Comparison of ENCODE assay signal across 8 cellular contexts in the genomic region with DNA sequence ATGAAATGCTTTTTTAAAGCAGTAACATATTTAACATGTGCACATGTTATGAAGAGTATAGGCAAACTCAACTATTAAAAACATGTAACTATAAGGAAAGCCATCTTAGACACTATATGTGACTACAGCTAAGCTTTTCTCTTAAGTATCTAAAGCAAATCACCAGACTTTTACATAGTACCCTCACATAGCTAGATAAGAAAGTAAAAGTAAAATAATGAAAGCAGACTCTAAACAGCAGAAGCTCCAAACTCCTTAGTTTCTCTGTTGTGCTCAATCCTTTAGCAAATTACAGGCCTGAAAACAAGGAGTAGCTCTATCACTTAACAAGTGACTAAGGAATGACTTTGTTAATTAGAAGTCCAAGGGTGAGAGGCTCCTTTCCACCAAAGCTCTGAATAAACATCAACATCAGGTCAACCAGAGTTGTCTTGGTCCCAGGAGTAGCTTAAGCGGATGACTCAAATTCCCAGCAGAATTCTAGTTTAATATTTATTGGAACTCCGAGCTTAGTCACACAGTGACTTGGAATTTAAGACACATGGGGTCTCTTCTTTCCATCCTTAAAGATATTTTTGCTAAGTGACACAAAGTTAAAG. TPM values are rescaled to one million over a fixed set of nuclear protein-coding genes. Genes with fewer than 3 reads are reported as not detected.
DNase-seq lines count a peak whose midpoint lies in the region; ATAC-seq and TF ChIP-seq lines count a peak whose summit lies in the region.

No MANE protein-coding gene starts in this region.

- no peak for DNase-seq in activated T-cell treated with anti-CD3 and anti-CD28 coated beads, Interleukin-2, amount 50 U/mL, for 24 hours
- DNase-seq in activated T-cell treated with anti-CD3 and anti-CD28 coated beads, Interleukin-2, amount 50 U/mL, for 48 hours, result no peak
- DNase-seq in fibroblast of the aortic adventitia (ENCODE audit: low read depth) (peak; percentile 61), ovary (no peak), NCI-H446 (lab: John Stamatoyannopoulos, UW) (no peak), adrenal gland (no peak)
- no peak for DNase-seq in stimulated activated naive CD8-positive, alpha-beta T cell treated with anti-CD3 and anti-CD28 coated beads, Interleukin-15, amount 100 ng/mL, for 72 hours

- no peaks in the 10 kb centered on the region for H3K27me3 Mint-ChIP-seq in activated T-cell treated with anti-CD3 and anti-CD28 coated beads, Interleukin-2, amount 50 U/mL, for 24 hours
- no peaks in the 10 kb centered on the region for H3K27me3 Mint-ChIP-seq in stimulated activated naive CD8-positive, alpha-beta T cell treated with anti-CD3 and anti-CD28 coated beads, Interleukin-15, amount 100 ng/mL, for 72 hours

- H3K27me3 ChIP-seq in ovary (no peaks in the 10 kb centered on the region), adrenal gland (no peaks in the 10 kb centered on the region)

- no peak for TF ChIP-seq EP300 in ovary (IDR thresholded peaks at IDR 0.05)

- TF ChIP-seq POLR2A in ovary (IDR thresholded peaks at IDR 0.05) (no peak), adrenal gland (IDR thresholded peaks at IDR 0.05) (no peak)

- no peaks in the 10 kb centered on the region for H3K9me3 ChIP-seq in ovary
- H3K9me3 ChIP-seq in adrenal gland (replicated peaks in 1 of 3), result no peaks in the 10 kb centered on the region

- no peaks in the 10 kb centered on the region for H3K9me3 Mint-ChIP-seq in activated T-cell treated with anti-CD3 and anti-CD28 coated beads, Interleukin-2, amount 50 U/mL, for 24 hours
- H3K9me3 Mint-ChIP-seq in stimulated activated naive CD8-positive, alpha-beta T cell treated with anti-CD3 and anti-CD28 coated beads, Interleukin-15, amount 100 ng/mL, for 72 hours, result no peaks in the 10 kb centered on the region

- H3K4me3 ChIP-seq in fibroblast of the aortic adventitia (ENCODE audit: low read depth, low read length) (peak overlapping the region; percentile 54), ovary (no peak overlapping the region), adrenal gland (peak overlapping the region in 1 of 4 donors; percentile 27)

- 22 to 47% (median 27%) methylated on average over 2 of the region's 2 CpGs for WGBS in ovary, 3 donors
- 38 to 52% (median 44%) methylated on average over 2 of the region's 2 CpGs for WGBS in adrenal gland, 4 donors

- peaks cover 94% of the 10 kb centered on the region for H3K4me1 Mint-ChIP-seq in activated T-cell treated with anti-CD3 and anti-CD28 coated beads, Interleukin-2, amount 50 U/mL, for 24 hours (ENCODE audit: low read depth)
- peaks cover 78% of the 10 kb centered on the region for H3K4me1 Mint-ChIP-seq in stimulated activated naive CD8-positive, alpha-beta T cell treated with anti-CD3 and anti-CD28 coated beads, Interleukin-15, amount 100 ng/mL, for 72 hours

- H3K4me1 ChIP-seq in ovary (ENCODE audit: insufficient read depth), result peaks cover 3% of the 10 kb centered on the region
- peaks cover 33 to 91% of the 10 kb centered on the region in 2 donors for H3K4me1 ChIP-seq in adrenal gland (replicated peaks in 1 of 2)

- H3K4me3 Mint-ChIP-seq in activated T-cell treated with anti-CD3 and anti-CD28 coated beads, Interleukin-2, amount 50 U/mL, for 24 hours, result peak overlapping the region; percentile 41
- peak overlapping the region; percentile 65 to 82 for H3K4me3 Mint-ChIP-seq in stimulated activated naive CD8-positive, alpha-beta T cell treated with anti-CD3 and anti-CD28 coated beads, Interleukin-15, amount 100 ng/mL, for 72 hours

- intact Hi-C loops in ovary (cut with DNase I) (no loop called here), adrenal gland (cut with DNase I) (no loop called here)

- TF ChIP-seq CTCF in fibroblast of the aortic adventitia (IDR thresholded peaks at IDR 0.05; ENCODE audit: insufficient read depth, low read length), result no peak
- TF ChIP-seq CTCF in ovary (IDR thresholded peaks at IDR 0.05), result no peak
- no peak for TF ChIP-seq CTCF in adrenal gland (IDR thresholded peaks at IDR 0.05)

- H3K27ac ChIP-seq in ovary, result no peak overlapping the region
- peak overlapping the region in 2 of 5 donors; percentile 40 to 53 for H3K27ac ChIP-seq in adrenal gland

- H3K36me3 Mint-ChIP-seq in activated T-cell treated with anti-CD3 and anti-CD28 coated beads, Interleukin-2, amount 50 U/mL, for 24 hours (ENCODE audit: low read depth), result peaks cover 6% of the 10 kb centered on the region

- peak; percentile 35 for ATAC-seq in stimulated activated naive CD8-positive, alpha-beta T cell treated with anti-CD3 and anti-CD28 coated beads, Interleukin-15, amount 100 ng/mL, for 72 hours

- H3K36me3 ChIP-seq in ovary (no peaks in the 10 kb centered on the region), adrenal gland (replicated peaks in 1 of 2) (no peaks in the 10 kb centered on the region)

- peak overlapping the region; percentile 38 for H3K27ac Mint-ChIP-seq in activated T-cell treated with anti-CD3 and anti-CD28 coated beads, Interleukin-2, amount 50 U/mL, for 24 hours
- H3K27ac Mint-ChIP-seq in stimulated activated naive CD8-positive, alpha-beta T cell treated with anti-CD3 and anti-CD28 coated beads, Interleukin-15, amount 100 ng/mL, for 72 hours, result peak overlapping the region; percentile 11 to 16

TF ChIP-seq in PFSK-1, 5 proteins besides CTCF, POLR2A, EP300 and RAD21:
- TF ChIP-seq FOXP2 (optimal IDR thresholded peaks at IDR 0.05; ENCODE audit: borderline replicate concordance, extremely low read depth, extremely low read length, insufficient read depth) (no peak), TAF1 (IDR thresholded peaks at IDR 0.05; ENCODE audit: borderline replicate concordance, insufficient read depth, low read length) (peak; percentile 36; the same call in 1 of the 2 replicates), POLR2AphosphoS5 (IDR thresholded peaks at IDR 0.05; ENCODE audit: low read depth, low read length) (peak; percentile 31; the same call in 1 of the 2 replicates), SIN3A (IDR thresholded peaks at IDR 0.05; ENCODE audit: borderline replicate concordance, insufficient read depth, low read length) (peak; percentile 79; the same call in 1 of the 2 replicates), REST (IDR thresholded peaks at IDR 0.05; ENCODE audit: insufficient read depth in 1 of 2, low read depth in 2 of 2, low read length in 2 of 2) (peak in 1 of 2 experiments; percentile 62; a peak in 1 of 4 replicates)

RNA-seq across cellular contexts. Expression of gene NRIP1, which starts 6.0 kb away (rescaled TPM):
- polyA plus RNA-seq in PFSK-1 (2012; ENCODE audit: insufficient read length, low read depth), result 6.1 TPM
- total RNA-seq in fibroblast of the aortic adventitia (ENCODE audit: low replicate concordance) (33.6 and 34.8 TPM in 2 replicates), ovary (10 to 100 TPM; 33.3 to 56.6 (median 43.1) TPM), adrenal gland (10 to 100 TPM; 27.4 to 75.8 (median 50.0) TPM)
- polyA plus RNA-seq in ovary (10 to 100 TPM in 1 of 2 donors, 1 to 10 TPM in 1; 9.4 to 14.8 TPM), adrenal gland (10 to 100 TPM in 1 of 3 donors, 1 to 10 TPM in 2; 8.0 to 31.4 (median 8.6) TPM)
